25 cellular contexts compared by ENCODE assay signal in the genomic region with DNA sequence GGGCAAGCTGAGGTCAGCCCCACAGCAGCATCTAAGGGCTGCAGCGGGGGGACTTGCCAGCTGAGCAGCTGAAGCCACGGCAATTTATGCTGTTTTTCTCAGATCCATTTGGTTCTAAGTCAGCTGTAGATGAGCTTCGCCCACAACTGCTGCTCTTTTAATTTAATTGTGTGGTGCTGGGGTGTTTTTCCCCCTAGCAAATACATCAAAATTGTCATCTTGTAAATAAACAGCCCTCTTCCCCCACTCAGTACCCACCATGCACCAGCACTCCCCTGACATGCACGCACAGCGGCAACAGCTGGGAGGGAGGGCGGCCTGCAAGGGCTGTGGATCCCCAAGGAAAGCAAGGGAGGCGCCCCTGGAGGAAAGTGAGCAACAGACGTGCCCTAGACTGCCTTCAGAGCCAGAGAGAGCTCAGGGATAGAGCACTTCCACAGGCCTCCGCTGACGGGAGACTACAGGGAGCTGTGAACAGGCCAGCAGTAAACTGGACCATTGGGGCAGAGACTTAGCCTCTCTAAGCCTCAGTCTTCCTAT.
"Had no signal": no experiment of that assay in that cellular context is flagged by ENCODE, and none has a peak within 500 bp of the region (broad histone marks: within the 10 kb centered on the region; RNA-seq: fewer than 3 reads in every experiment).

No MANE protein-coding gene starts in this region.

- H3K36me3 Mint-ChIP-seq: activated CD8-positive, alpha-beta memory T cell treated with anti-CD3 and anti-CD28 coated beads, Interleukin-2, amount 10 ng/mL, durations not matched to agents 7 days and 5 days; activated naive CD4-positive, alpha-beta T cell treated with anti-CD3 and anti-CD28 coated beads, Interleukin-2, amount 10 ng/mL, durations not matched to agents 7 days and 5 days; natural killer cell had no signal

- H3K36me3 ChIP-seq: gastrocnemius medialis, neutrophil, pancreas, tibial artery had no signal

- H3K27me3 ChIP-seq: pancreas had no signal

- H3K9me3 Mint-ChIP-seq: activated CD4-positive, alpha-beta T cell treated with anti-CD3 and anti-CD28 coated beads, Interleukin-2, amount 10 ng/mL, durations not matched to agents 24 days and 14 days; activated CD8-positive, alpha-beta T cell treated with anti-CD3 and anti-CD28 coated beads for 36 hours; activated naive CD4-positive, alpha-beta T cell treated with anti-CD3 and anti-CD28 coated beads, Interleukin-2, amount 10 ng/mL, durations not matched to agents 7 days and 5 days; dendritic cell treated with granulocyte-macrophage colony-stimulating factor and Interleukin-4, amounts not matched to agents 40 ng/mL and 50 ng/mL, for 4 days; natural killer cell had no signal

- H3K27ac Mint-ChIP-seq: activated CD4-positive, alpha-beta T cell treated with anti-CD3 and anti-CD28 coated beads, Interleukin-2, amount 10 ng/mL, durations not matched to agents 24 days and 14 days; activated CD8-positive, alpha-beta memory T cell treated with anti-CD3 and anti-CD28 coated beads, Interleukin-2, amount 10 ng/mL, durations not matched to agents 7 days and 5 days; activated CD8-positive, alpha-beta T cell treated with anti-CD3 and anti-CD28 coated beads for 36 hours; activated naive CD4-positive, alpha-beta T cell treated with anti-CD3 and anti-CD28 coated beads, Interleukin-2, amount 10 ng/mL, durations not matched to agents 7 days and 5 days; dendritic cell treated with granulocyte-macrophage colony-stimulating factor and Interleukin-4, amounts not matched to agents 40 ng/mL and 50 ng/mL, for 4 days; natural killer cell had no signal

- H3K4me3 ChIP-seq: gastrocnemius medialis, pancreas, psoas muscle, tibial artery had no signal

- DNase-seq: activated CD4-positive, alpha-beta T cell treated with anti-CD3 and anti-CD28 coated beads, Interleukin-2, amount 10 ng/mL, durations not matched to agents 24 days and 14 days; activated CD8-positive, alpha-beta memory T cell treated with anti-CD3 and anti-CD28 coated beads, Interleukin-2, amount 10 ng/mL, durations not matched to agents 7 days and 5 days; activated CD8-positive, alpha-beta T cell treated with anti-CD3 and anti-CD28 coated beads for 36 hours; activated effector memory CD4-positive, alpha-beta T cell treated with anti-CD3 and anti-CD28 coated beads, Interleukin-2, amount 50 U/mL, for 16 hours; activated naive CD4-positive, alpha-beta T cell treated with anti-CD3 and anti-CD28 coated beads, Interleukin-2, amount 10 ng/mL, durations not matched to agents 7 days and 5 days; activated T-cell treated with anti-CD3 and anti-CD28 coated beads for 4 hours; amygdala; effector CD4-positive, alpha-beta T cell; gastrocnemius medialis; hypothalamus; left ventricle myocardium superior; mammary epithelial cell; midbrain; natural killer cell; pancreas; psoas muscle; right cardiac atrium; stimulated activated CD4-positive, alpha-beta T cell treated with anti-CD3 and anti-CD28 coated beads, Interleukin-12 subunit alpha, Interleukin-12 subunit beta, amount 100 ng/mL, for 4 hours; stimulated activated naive CD8-positive, alpha-beta T cell treated with anti-CD3 and anti-CD28 coated beads, Interleukin-15, amount 100 ng/mL, for 72 hours; SW 1271; T-helper 17 cell had no signal

- H3K27ac ChIP-seq: gastrocnemius medialis, neutrophil, pancreas, psoas muscle, tibial artery had no signal

- H3K4me1 ChIP-seq: gastrocnemius medialis, pancreas, psoas muscle, tibial artery had no signal

- H3K4me3 Mint-ChIP-seq: activated CD4-positive, alpha-beta T cell treated with anti-CD3 and anti-CD28 coated beads, Interleukin-2, amount 10 ng/mL, durations not matched to agents 24 days and 14 days; activated CD8-positive, alpha-beta memory T cell treated with anti-CD3 and anti-CD28 coated beads, Interleukin-2, amount 10 ng/mL, durations not matched to agents 7 days and 5 days; activated CD8-positive, alpha-beta T cell treated with anti-CD3 and anti-CD28 coated beads for 36 hours; activated naive CD4-positive, alpha-beta T cell treated with anti-CD3 and anti-CD28 coated beads, Interleukin-2, amount 10 ng/mL, durations not matched to agents 7 days and 5 days; dendritic cell treated with granulocyte-macrophage colony-stimulating factor and Interleukin-4, amounts not matched to agents 40 ng/mL and 50 ng/mL, for 4 days; natural killer cell; stimulated activated naive CD8-positive, alpha-beta T cell treated with anti-CD3 and anti-CD28 coated beads, Interleukin-15, amount 100 ng/mL, for 72 hours; T-helper 17 cell had no signal

- H3K9me3 ChIP-seq: gastrocnemius medialis, neutrophil, pancreas, psoas muscle, tibial artery had no signal

- H3K4me1 Mint-ChIP-seq: activated CD4-positive, alpha-beta T cell treated with anti-CD3 and anti-CD28 coated beads, Interleukin-2, amount 10 ng/mL, durations not matched to agents 24 days and 14 days; activated CD8-positive, alpha-beta memory T cell treated with anti-CD3 and anti-CD28 coated beads, Interleukin-2, amount 10 ng/mL, durations not matched to agents 7 days and 5 days; activated naive CD4-positive, alpha-beta T cell treated with anti-CD3 and anti-CD28 coated beads, Interleukin-2, amount 10 ng/mL, durations not matched to agents 7 days and 5 days; natural killer cell; stimulated activated naive CD8-positive, alpha-beta T cell treated with anti-CD3 and anti-CD28 coated beads, Interleukin-15, amount 100 ng/mL, for 72 hours; T-helper 17 cell had no signal

- ATAC-seq: activated CD8-positive, alpha-beta memory T cell treated with anti-CD3 and anti-CD28 coated beads, Interleukin-2, amount 10 ng/mL, durations not matched to agents 7 days and 5 days; activated CD8-positive, alpha-beta T cell treated with anti-CD3 and anti-CD28 coated beads for 36 hours; esophagus mucosa; gastrocnemius medialis; left ventricle myocardium superior; natural killer cell; pancreas; psoas muscle; right cardiac atrium; stimulated activated naive CD8-positive, alpha-beta T cell treated with anti-CD3 and anti-CD28 coated beads, Interleukin-15, amount 100 ng/mL, for 72 hours; T-helper 17 cell had no signal

- H3K27me3 Mint-ChIP-seq: activated CD4-positive, alpha-beta T cell treated with anti-CD3 and anti-CD28 coated beads, Interleukin-2, amount 10 ng/mL, durations not matched to agents 24 days and 14 days had no signal
